In the genomic region with DNA sequence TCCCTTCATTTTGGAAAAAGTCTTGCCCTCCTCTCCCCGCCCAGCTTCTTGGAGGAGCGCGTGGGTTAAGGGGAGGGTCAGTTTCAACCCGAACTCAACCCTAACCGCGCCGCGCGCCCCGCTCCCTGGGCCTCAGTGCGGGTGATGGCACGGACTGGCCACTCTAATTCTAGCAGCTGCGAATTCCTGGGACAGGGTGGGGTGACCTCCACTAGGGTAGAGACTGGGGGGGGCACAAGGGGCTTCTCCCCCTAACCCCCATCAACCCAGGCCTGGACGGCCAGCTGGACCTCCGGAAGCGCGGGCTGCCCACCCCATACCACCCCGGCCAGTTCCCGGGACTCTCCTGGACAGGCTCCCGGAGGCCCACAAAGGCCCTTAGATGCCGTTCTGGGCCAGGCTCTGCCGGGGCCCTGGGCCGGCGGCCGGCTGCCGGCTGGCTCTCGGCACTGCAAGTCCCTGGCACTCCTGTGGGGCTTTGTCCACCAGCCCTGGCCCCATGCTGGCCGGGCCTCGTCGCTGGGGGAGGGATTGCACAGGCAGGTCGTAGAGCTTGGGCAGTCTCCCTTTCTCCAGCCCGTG, we compare ENCODE assay signal across 8 cellular contexts. TPM values are rescaled to one million over a fixed set of nuclear protein-coding genes. Genes with fewer than 3 reads are reported as not detected.
DNase-seq lines count a peak whose midpoint lies in the region; ATAC-seq and TF ChIP-seq lines count a peak whose summit lies in the region.

No MANE protein-coding gene starts in this region.

- no peak for TF ChIP-seq CTCF in retinal pigment epithelial cell (conservative IDR thresholded peaks at IDR 0.05; ENCODE audit: low read depth, low read length)

- ATAC-seq in GM21367 (IDR thresholded peaks at IDR 0.05; ENCODE audit: unreplicated experiment) (no peak), HG02840 (IDR thresholded peaks at IDR 0.05; ENCODE audit: low FRiP score, unreplicated experiment) (no peak)

- in situ Hi-C loops in G401 (cut with HindIII; ENCODE audit: low sequenced_read_pairs): no loop called here

- peak overlapping the region; percentile 99 for H3K27ac ChIP-seq in angular gyrus (ENCODE audit: low read depth, low read length)

- peak overlapping the region; percentile 70 for H3K4me3 ChIP-seq in retinal pigment epithelial cell (ENCODE audit: low read length)

- DNase-seq in G401 (ENCODE audit: low spot score): peak; percentile 67
- peak; percentile 89 to 92 for DNase-seq in hippocampal formation (lab: John Stamatoyannopoulos, UW)
- DNase-seq in retinal pigment epithelial cell (ENCODE audit: low read depth): no peak
- no peak for DNase-seq in NCI-H1417 (lab: John Stamatoyannopoulos, UW)
- DNase-seq in DMS114 treated with DMSO at 0.1 percent for 48 hours (lab: John Stamatoyannopoulos, UW; ENCODE audit: unreplicated experiment): no peak

RNA-seq across cellular contexts. Expression of a gene that starts 7.2 kb away (rescaled TPM):
- total RNA-seq in G401 (2014; rRNA removed; shearing (Covaris generic)): 0.31 and 2.0 TPM in 2 replicates

Comparison
In these comparisons a context has a peak if more than half of its experiments do, and no peak if none do; other contexts are left out.
1. DNase-seq: peak in G401 (single experiment) and hippocampal formation (2 of 2); none in retinal pigment epithelial cell (single experiment), NCI-H1417 (0 of 3) and DMS114 treated with DMSO at 0.1 percent for 48 hours (single experiment).